Comparison of ENCODE assay signal across 14 cellular contexts in the genomic region with DNA sequence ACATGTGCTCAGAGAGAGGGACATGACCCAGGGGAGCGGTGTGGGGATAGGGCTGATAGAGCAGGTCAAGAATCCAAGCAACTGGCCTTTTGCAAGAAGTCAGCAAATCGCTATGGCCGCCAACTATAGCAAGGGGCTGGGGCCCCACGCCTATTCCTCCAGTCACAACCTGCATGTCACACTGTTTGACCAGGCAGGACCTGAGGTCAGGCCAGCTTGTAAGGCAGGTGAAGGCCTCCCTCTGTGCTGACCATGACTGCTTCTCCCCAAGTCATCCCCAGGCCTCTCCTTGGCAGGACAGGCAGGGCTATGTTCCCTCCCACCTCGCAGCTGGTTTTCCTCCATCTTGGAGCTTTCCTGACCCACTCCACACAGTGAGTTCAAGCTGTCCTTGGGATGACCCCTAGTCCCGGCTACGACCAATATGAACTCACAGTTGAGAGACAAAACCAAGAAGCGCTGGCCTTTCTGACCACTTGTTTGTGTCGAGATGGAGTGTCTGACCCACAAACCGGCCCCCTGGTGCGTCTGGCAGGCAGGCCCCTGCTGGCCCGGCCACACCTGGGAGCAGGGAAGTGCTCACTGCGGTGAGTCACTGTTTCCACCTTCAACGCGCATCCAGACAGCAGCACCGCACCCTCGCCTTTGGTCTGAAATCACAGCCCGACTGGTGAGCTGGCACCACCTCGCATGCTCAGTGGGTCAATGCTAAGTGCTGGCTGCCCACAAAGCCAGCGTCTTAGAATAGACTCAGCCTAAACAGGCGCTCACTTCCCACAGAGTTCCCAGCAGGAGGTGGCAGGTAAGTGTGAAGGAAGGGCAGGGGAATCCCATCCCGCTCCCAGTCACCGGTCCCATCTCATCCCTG.
DNase-seq lines count a peak whose midpoint lies in the region; ATAC-seq and TF ChIP-seq lines count a peak whose summit lies in the region.
"Had no signal": no experiment of that assay in that cellular context is flagged by ENCODE, and none has a peak within 500 bp of the region (broad histone marks: within the 10 kb centered on the region; RNA-seq: fewer than 3 reads in every experiment).

No MANE protein-coding gene starts in this region.

- TF ChIP-seq CTCF in Calu3 (IDR thresholded peaks at IDR 0.05; ENCODE audit: unreplicated experiment) (no peak), epithelial cell of esophagus (IDR thresholded peaks at IDR 0.05; ENCODE audit: insufficient read depth, low read depth, low read length, missing control alignments) (no peak), parathyroid adenoma (IDR thresholded peaks at IDR 0.05) (no peak)

- H3K4me1 Mint-ChIP-seq in Calu3 (ENCODE audit: low read depth, unreplicated experiment) = peaks cover 23% of the 10 kb centered on the region
- H3K4me1 Mint-ChIP-seq: activated naive CD8-positive, alpha-beta T cell treated with anti-CD3 and anti-CD28 coated beads, Interleukin-2, amount 10 ng/mL, durations not matched to agents 7 days and 5 days; B cell had no signal

- intact Hi-C loops in Calu3 (cut with micrococcal nuclease; ENCODE audit: unreplicated experiment) = loop anchor here (5.0 kb wide), 1 partner anchor 92 kb away; no protein-coding TSS in a partner anchor

- H3K36me3 Mint-ChIP-seq in Calu3 (ENCODE audit: insufficient read depth, unreplicated experiment) = peaks cover 10% of the 10 kb centered on the region
- H3K36me3 Mint-ChIP-seq: activated naive CD8-positive, alpha-beta T cell treated with anti-CD3 and anti-CD28 coated beads, Interleukin-2, amount 10 ng/mL, durations not matched to agents 7 days and 5 days had no signal

- BruUV-seq in Calu3 (replicated peaks; lab: Mats Ljungman, UMichigan) = no TSS peak

- no peaks in the 10 kb centered on the region for H3K27me3 Mint-ChIP-seq in Calu3 (ENCODE audit: unreplicated experiment)

- peaks cover 48% of the 10 kb centered on the region for H3K4me1 ChIP-seq in parathyroid adenoma

- H3K4me3 ChIP-seq in epithelial cell of esophagus (ENCODE audit: low read length) (no peak overlapping the region), parathyroid adenoma (ENCODE audit: low read depth, low read length) (no peak overlapping the region)

- no peak overlapping the region for H3K9ac ChIP-seq in parathyroid adenoma

- peak overlapping the region; percentile 62 for H3K27ac ChIP-seq in parathyroid adenoma

- peak overlapping the region; percentile 57 for H3K4me3 Mint-ChIP-seq in Calu3 (ENCODE audit: low read depth, unreplicated experiment)
- H3K4me3 Mint-ChIP-seq: activated naive CD8-positive, alpha-beta T cell treated with anti-CD3 and anti-CD28 coated beads, Interleukin-2, amount 10 ng/mL, durations not matched to agents 7 days and 5 days; B cell had no signal

- no peaks in the 10 kb centered on the region for H3K27me3 ChIP-seq in parathyroid adenoma (ENCODE audit: control insufficient read depth, insufficient read depth, low read length)

- peak overlapping the region; percentile 13 for H2AFZ ChIP-seq in parathyroid adenoma

- no peak overlapping the region for H3K4me2 ChIP-seq in parathyroid adenoma (ENCODE audit: low read length)

- H3K27ac Mint-ChIP-seq in Calu3 (ENCODE audit: unreplicated experiment) = peak overlapping the region; percentile 88
- H3K27ac Mint-ChIP-seq: activated naive CD8-positive, alpha-beta T cell treated with anti-CD3 and anti-CD28 coated beads, Interleukin-2, amount 10 ng/mL, durations not matched to agents 7 days and 5 days; B cell had no signal

- no peak for ATAC-seq in GM18867 (IDR thresholded peaks at IDR 0.05; ENCODE audit: unreplicated experiment)

- no peaks in the 10 kb centered on the region for H3K9me3 Mint-ChIP-seq in Calu3 (ENCODE audit: low read depth, unreplicated experiment)
- H3K9me3 Mint-ChIP-seq: activated naive CD8-positive, alpha-beta T cell treated with anti-CD3 and anti-CD28 coated beads, Interleukin-2, amount 10 ng/mL, durations not matched to agents 7 days and 5 days had no signal

- CTCF ChIA-PET in Calu3 (lab: Charles Lee) = interaction anchor here (1.0 kb wide), 1 partner anchor 16 kb away, joined by 3 read pairs; no protein-coding TSS in a partner anchor

- peaks cover 45% of the 10 kb centered on the region for H3K79me2 ChIP-seq in parathyroid adenoma

- DNase-seq in Calu3 = peak; percentile 85
- peak; percentile 97 for DNase-seq in LoVo (ENCODE audit: low spot score)
- DNase-seq in epithelial cell of esophagus (ENCODE audit: low read depth) = peak; percentile 100
- no peak for DNase-seq in stimulated activated CD4-positive, alpha-beta T cell treated with anti-CD3 and anti-CD28 coated beads, Interleukin-4, amount 100 ng/mL, for 4 hours
- no peak for DNase-seq in T-helper 1 cell
- no peak for DNase-seq in NCI-H2171 treated with DMSO at 0.1 percent for 48 hours (lab: John Stamatoyannopoulos, UW)
- DNase-seq: activated naive CD8-positive, alpha-beta T cell treated with anti-CD3 and anti-CD28 coated beads, Interleukin-2, amount 10 ng/mL, durations not matched to agents 7 days and 5 days; NCI-H1092; NCI-H524; SHP77; stimulated activated CD8-positive, alpha-beta memory T cell treated with anti-CD3 and anti-CD28 coated beads, Interleukin-4, amount 100 ng/mL, for 48 hours had no signal

- H3K9me3 ChIP-seq in parathyroid adenoma (ENCODE audit: control insufficient read depth, low read length) = no peaks in the 10 kb centered on the region

- no peaks in the 10 kb centered on the region for H3K36me3 ChIP-seq in parathyroid adenoma (ENCODE audit: control insufficient read depth, insufficient read depth, low read length)

Comparison
In these comparisons a context has a peak if more than half of its experiments do, and no peak if none do; other contexts are left out.
1. DNase-seq: peak in Calu3 (single experiment), LoVo (single experiment) and epithelial cell of esophagus (single experiment); none in stimulated activated CD4-positive, alpha-beta T cell treated with anti-CD3 and anti-CD28 coated beads, Interleukin-4, amount 100 ng/mL, for 4 hours (0 of 2), T-helper 1 cell (0 of 5) and NCI-H2171 treated with DMSO at 0.1 percent for 48 hours (single experiment).